Comparison of ENCODE assay signal across 16 cellular contexts in the genomic region with DNA sequence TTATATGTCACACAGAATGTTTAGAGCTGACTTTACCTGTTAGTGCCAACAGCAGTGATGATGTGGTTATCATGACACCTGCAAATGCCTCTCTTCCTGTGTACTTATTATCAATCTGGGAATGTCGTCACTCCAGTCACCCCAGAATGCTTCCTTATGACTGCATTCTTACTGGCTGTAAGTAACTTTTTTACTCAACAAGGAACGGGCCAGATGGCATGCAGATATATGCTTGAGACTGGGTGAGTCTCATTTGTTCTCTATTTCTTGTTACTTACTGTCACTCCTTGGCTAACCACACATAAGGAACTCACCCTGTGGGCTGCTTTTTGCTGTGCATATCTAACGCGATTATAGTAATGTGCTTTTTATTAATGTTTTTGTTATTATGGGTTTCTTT.
DNase-seq lines count a peak whose midpoint lies in the region; ATAC-seq, FAIRE-seq and TF ChIP-seq lines count a peak whose summit lies in the region.
"Had no signal": no experiment of that assay in that cellular context is flagged by ENCODE, and none has a peak within 500 bp of the region (broad histone marks: within the 10 kb centered on the region; RNA-seq: fewer than 3 reads in every experiment).

No MANE protein-coding gene starts in this region.

- ATAC-seq in HG02798 (IDR thresholded peaks at IDR 0.05; ENCODE audit: poor library complexity, unreplicated experiment) (peak; percentile 29), HG03097 (IDR thresholded peaks at IDR 0.05; ENCODE audit: low FRiP score, unreplicated experiment) (no peak)
- no peak for ATAC-seq in activated CD4-positive, CD25-positive, alpha-beta regulatory T cell treated with anti-CD3 and anti-CD28 coated beads, Interleukin-2, amount 50 U/mL, for 24 hours
- ATAC-seq: body of pancreas had no signal

- no peaks in the 10 kb centered on the region for H3K36me3 ChIP-seq in GM06990 (ENCODE audit: control insufficient read depth, insufficient read depth, low read length)
- H3K36me3 ChIP-seq: uterus had no signal

- DNase-seq in GM06990 (ENCODE audit: extremely low read depth, insufficient read length): peak; percentile 53
- peak; percentile 78 for DNase-seq in OCI-M1 (lab: John Stamatoyannopoulos, UW)
- peak; percentile 49 for DNase-seq in medulla oblongata (ENCODE audit: extremely low spot score)
- DNase-seq in GOT3 (lab: John Stamatoyannopoulos, UW): no peak
- DNase-seq in urothelium cell line (ENCODE audit: low spot score): no peak
- DNase-seq: activated naive CD4-positive, alpha-beta T cell; foreskin melanocyte; islet precursor cell; NCI-H1930; NCI-H82; Right ventricle myocardium superior; uterus had no signal

- FAIRE-seq in urothelium cell line (lab: Jason Lieb, UNC): no peak

- H3K4me3 ChIP-seq in GM06990 (replicated peaks; ENCODE audit: low read depth, low read length): no peak overlapping the region
- H3K4me3 ChIP-seq: body of pancreas, uterus had no signal

- no peaks in the 10 kb centered on the region for H3K27me3 ChIP-seq in GM06990 (replicated peaks; ENCODE audit: control insufficient read depth, insufficient read depth, low read length)
- H3K27me3 ChIP-seq: body of pancreas, uterus had no signal

- no peak for TF ChIP-seq CTCF in GM06990 (IDR thresholded peaks at IDR 0.05; ENCODE audit: insufficient read depth, low read length, poor library complexity, severe bottlenecking)

Comparison
In these comparisons a context has a peak if more than half of its experiments do, and no peak if none do; other contexts are left out.
1. DNase-seq: peak in GM06990 (single experiment), OCI-M1 (single experiment) and medulla oblongata (single experiment); none in GOT3 (single experiment) and urothelium cell line (single experiment).